ENCODE assay signal across 16 cellular contexts in genomic region chr7:74542558-74543117, GRCh38.
DNase-seq lines count a peak whose midpoint lies in the region; ATAC-seq and TF ChIP-seq lines count a peak whose summit lies in the region.
"Had no signal": no experiment of that assay in that cellular context is flagged by ENCODE, and none has a peak within 500 bp of the region (broad histone marks: within the 10 kb centered on the region; RNA-seq: fewer than 3 reads in every experiment).

No MANE protein-coding gene starts in this region.

- H4K20me1 ChIP-seq in Karpas-422 (ENCODE audit: insufficient read depth, low read depth, low read length): no peaks in the 10 kb centered on the region

- H3K27ac ChIP-seq in Karpas-422 (ENCODE audit: low read length) (no peak overlapping the region), sigmoid colon (no peak overlapping the region)
- H3K27ac ChIP-seq: Peyer's patch had no signal

- TF ChIP-seq EP300 in sigmoid colon (IDR thresholded peaks at IDR 0.05): no peak

- no peak for ATAC-seq in activated T-helper 17 cell treated with anti-CD3 and anti-CD28 coated beads, Interleukin-2, amount 50 U/mL, for 72 hours (replicated peaks)
- ATAC-seq: CD8-positive, alpha-beta T cell had no signal

- no peaks in the 10 kb centered on the region for H3K79me2 ChIP-seq in Karpas-422 (ENCODE audit: low read length)

- H3K9ac ChIP-seq in Karpas-422 (ENCODE audit: low read length): no peak overlapping the region

- H3K27me3 ChIP-seq in Karpas-422 (ENCODE audit: low read length) (no peaks in the 10 kb centered on the region), sigmoid colon (no peaks in the 10 kb centered on the region)
- H3K27me3 ChIP-seq: Peyer's patch had no signal

- DNase-seq in HPDE6-E6E7 (ENCODE audit: extremely low spot score) (peak; percentile 66), NCI-H2196 (lab: John Stamatoyannopoulos, UW; ENCODE audit: unreplicated experiment) (peak; percentile 90), nucleus accumbens (lab: John Stamatoyannopoulos, UW) (peak in 33 of 56 donors; percentile 1 to 67 (median 13)), Karpas-422 (no peak), sigmoid colon (no peak)
- DNase-seq in activated CD4-positive, alpha-beta T cell treated with anti-CD3 and anti-CD28 coated beads, Interleukin-2, amount 50 U/mL, for 1 hour: no peak
- DNase-seq: activated CD4-positive, CD25-positive, alpha-beta regulatory T cell treated with anti-CD3 and anti-CD28 coated beads, Interleukin-2, amount 50 U/mL, for 72 hours; activated gamma-delta T cell; CD8-positive, alpha-beta T cell; cortex of kidney; naive B cell; Peyer's patch; stimulated activated CD4-positive, alpha-beta T cell treated with anti-CD3 and anti-CD28 coated beads, Interleukin-1b, Interleukin-23, amount 100 ng/mL, for 48 hours had no signal

- H3K27me3 Mint-ChIP-seq in brain: no peaks in the 10 kb centered on the region
- no peaks in the 10 kb centered on the region for H3K27me3 Mint-ChIP-seq in activated T-helper 17 cell treated with anti-CD3 and anti-CD28 coated beads, Interleukin-2, amount 50 U/mL, for 72 hours
- H3K27me3 Mint-ChIP-seq: IgD-negative memory B cell, naive B cell had no signal

- TF ChIP-seq CTCF in brain (conservative IDR thresholded peaks at IDR 0.05): no peak
- TF ChIP-seq CTCF in sigmoid colon (IDR thresholded peaks at IDR 0.05): no peak

- intact Hi-C loops in sigmoid colon (cut with DNase I): no loop called here

- peaks cover 9% of the 10 kb centered on the region for H3K4me1 Mint-ChIP-seq in brain
- H3K4me1 Mint-ChIP-seq in activated T-helper 17 cell treated with anti-CD3 and anti-CD28 coated beads, Interleukin-2, amount 50 U/mL, for 72 hours: no peaks in the 10 kb centered on the region
- H3K4me1 Mint-ChIP-seq: IgD-negative memory B cell, naive B cell had no signal

- H3K9me3 ChIP-seq in Karpas-422 (ENCODE audit: low read length) (peaks cover 5% of the 10 kb centered on the region; the same call in 1 of the 2 replicates), sigmoid colon (no peaks in the 10 kb centered on the region)

- H3K4me3 ChIP-seq in Karpas-422 (ENCODE audit: low read length) (no peak overlapping the region), sigmoid colon (no peak overlapping the region)
- H3K4me3 ChIP-seq: Peyer's patch had no signal

- no peaks in the 10 kb centered on the region for H3K36me3 ChIP-seq in Karpas-422 (ENCODE audit: insufficient read depth, low read length)
- peaks cover 8 to 65% (median 18%) of the 10 kb centered on the region in 4 donors for H3K36me3 ChIP-seq in sigmoid colon

- no peak for TF ChIP-seq POLR2A in sigmoid colon (IDR thresholded peaks at IDR 0.05)

- 72 to 87% methylated on average over 9 of the region's 9 CpGs for WGBS in sigmoid colon, 2 donors

- H3K9me2 ChIP-seq in Karpas-422 (replicated peaks; ENCODE audit: insufficient read depth, low read length): no peaks in the 10 kb centered on the region

- no peak overlapping the region for H2AFZ ChIP-seq in Karpas-422 (ENCODE audit: low read length)

- peaks cover 88% of the 10 kb centered on the region for H3K36me3 Mint-ChIP-seq in brain
- H3K36me3 Mint-ChIP-seq in activated T-helper 17 cell treated with anti-CD3 and anti-CD28 coated beads, Interleukin-2, amount 50 U/mL, for 72 hours (ENCODE audit: low read depth): no peaks in the 10 kb centered on the region
- H3K36me3 Mint-ChIP-seq: CD8-positive, alpha-beta T cell; IgD-negative memory B cell; naive B cell had no signal

- no peak overlapping the region for H3K4me3 Mint-ChIP-seq in brain
- no peak overlapping the region for H3K4me3 Mint-ChIP-seq in activated T-helper 17 cell treated with anti-CD3 and anti-CD28 coated beads, Interleukin-2, amount 50 U/mL, for 72 hours
- H3K4me3 Mint-ChIP-seq: CD8-positive, alpha-beta T cell; IgD-negative memory B cell; naive B cell had no signal

- no peaks in the 10 kb centered on the region for H3K9me3 Mint-ChIP-seq in brain
- no peaks in the 10 kb centered on the region for H3K9me3 Mint-ChIP-seq in activated T-helper 17 cell treated with anti-CD3 and anti-CD28 coated beads, Interleukin-2, amount 50 U/mL, for 72 hours
- H3K9me3 Mint-ChIP-seq: CD8-positive, alpha-beta T cell had no signal

- H3K4me1 ChIP-seq in Karpas-422 (ENCODE audit: low read length) (no peaks in the 10 kb centered on the region), sigmoid colon (no peaks in the 10 kb centered on the region)
- H3K4me1 ChIP-seq: Peyer's patch had no signal

- H3K4me2 ChIP-seq in Karpas-422 (ENCODE audit: low read depth, low read length, poor library complexity, severe bottlenecking): no peak overlapping the region

- H3K27ac Mint-ChIP-seq in brain: peak overlapping the region in 4 of 5 experiments; percentile 43 to 94 (median 94)
- H3K27ac Mint-ChIP-seq in activated T-helper 17 cell treated with anti-CD3 and anti-CD28 coated beads, Interleukin-2, amount 50 U/mL, for 72 hours: no peak overlapping the region
- H3K27ac Mint-ChIP-seq: CD8-positive, alpha-beta T cell; IgD-negative memory B cell had no signal

Comparison
In these comparisons a context has a peak if more than half of its experiments do, and no peak if none do; other contexts are left out.
1. DNase-seq: peak in HPDE6-E6E7 (single experiment), NCI-H2196 (single experiment) and nucleus accumbens (33 of 56); none in activated CD4-positive, alpha-beta T cell treated with anti-CD3 and anti-CD28 coated beads, Interleukin-2, amount 50 U/mL, for 1 hour (single experiment), Karpas-422 (single experiment) and sigmoid colon (single experiment).